2 cellular contexts compared by ENCODE assay signal in genomic region chr6:44304282-44305199, GRCh38.
TF ChIP-seq lines count a peak whose summit lies in the region.

No MANE protein-coding gene starts in this region.

TF ChIP-seq in GM23338, 12 proteins besides CTCF, POLR2A, EP300 and RAD21:
- TF ChIP-seq, protein P1, sequence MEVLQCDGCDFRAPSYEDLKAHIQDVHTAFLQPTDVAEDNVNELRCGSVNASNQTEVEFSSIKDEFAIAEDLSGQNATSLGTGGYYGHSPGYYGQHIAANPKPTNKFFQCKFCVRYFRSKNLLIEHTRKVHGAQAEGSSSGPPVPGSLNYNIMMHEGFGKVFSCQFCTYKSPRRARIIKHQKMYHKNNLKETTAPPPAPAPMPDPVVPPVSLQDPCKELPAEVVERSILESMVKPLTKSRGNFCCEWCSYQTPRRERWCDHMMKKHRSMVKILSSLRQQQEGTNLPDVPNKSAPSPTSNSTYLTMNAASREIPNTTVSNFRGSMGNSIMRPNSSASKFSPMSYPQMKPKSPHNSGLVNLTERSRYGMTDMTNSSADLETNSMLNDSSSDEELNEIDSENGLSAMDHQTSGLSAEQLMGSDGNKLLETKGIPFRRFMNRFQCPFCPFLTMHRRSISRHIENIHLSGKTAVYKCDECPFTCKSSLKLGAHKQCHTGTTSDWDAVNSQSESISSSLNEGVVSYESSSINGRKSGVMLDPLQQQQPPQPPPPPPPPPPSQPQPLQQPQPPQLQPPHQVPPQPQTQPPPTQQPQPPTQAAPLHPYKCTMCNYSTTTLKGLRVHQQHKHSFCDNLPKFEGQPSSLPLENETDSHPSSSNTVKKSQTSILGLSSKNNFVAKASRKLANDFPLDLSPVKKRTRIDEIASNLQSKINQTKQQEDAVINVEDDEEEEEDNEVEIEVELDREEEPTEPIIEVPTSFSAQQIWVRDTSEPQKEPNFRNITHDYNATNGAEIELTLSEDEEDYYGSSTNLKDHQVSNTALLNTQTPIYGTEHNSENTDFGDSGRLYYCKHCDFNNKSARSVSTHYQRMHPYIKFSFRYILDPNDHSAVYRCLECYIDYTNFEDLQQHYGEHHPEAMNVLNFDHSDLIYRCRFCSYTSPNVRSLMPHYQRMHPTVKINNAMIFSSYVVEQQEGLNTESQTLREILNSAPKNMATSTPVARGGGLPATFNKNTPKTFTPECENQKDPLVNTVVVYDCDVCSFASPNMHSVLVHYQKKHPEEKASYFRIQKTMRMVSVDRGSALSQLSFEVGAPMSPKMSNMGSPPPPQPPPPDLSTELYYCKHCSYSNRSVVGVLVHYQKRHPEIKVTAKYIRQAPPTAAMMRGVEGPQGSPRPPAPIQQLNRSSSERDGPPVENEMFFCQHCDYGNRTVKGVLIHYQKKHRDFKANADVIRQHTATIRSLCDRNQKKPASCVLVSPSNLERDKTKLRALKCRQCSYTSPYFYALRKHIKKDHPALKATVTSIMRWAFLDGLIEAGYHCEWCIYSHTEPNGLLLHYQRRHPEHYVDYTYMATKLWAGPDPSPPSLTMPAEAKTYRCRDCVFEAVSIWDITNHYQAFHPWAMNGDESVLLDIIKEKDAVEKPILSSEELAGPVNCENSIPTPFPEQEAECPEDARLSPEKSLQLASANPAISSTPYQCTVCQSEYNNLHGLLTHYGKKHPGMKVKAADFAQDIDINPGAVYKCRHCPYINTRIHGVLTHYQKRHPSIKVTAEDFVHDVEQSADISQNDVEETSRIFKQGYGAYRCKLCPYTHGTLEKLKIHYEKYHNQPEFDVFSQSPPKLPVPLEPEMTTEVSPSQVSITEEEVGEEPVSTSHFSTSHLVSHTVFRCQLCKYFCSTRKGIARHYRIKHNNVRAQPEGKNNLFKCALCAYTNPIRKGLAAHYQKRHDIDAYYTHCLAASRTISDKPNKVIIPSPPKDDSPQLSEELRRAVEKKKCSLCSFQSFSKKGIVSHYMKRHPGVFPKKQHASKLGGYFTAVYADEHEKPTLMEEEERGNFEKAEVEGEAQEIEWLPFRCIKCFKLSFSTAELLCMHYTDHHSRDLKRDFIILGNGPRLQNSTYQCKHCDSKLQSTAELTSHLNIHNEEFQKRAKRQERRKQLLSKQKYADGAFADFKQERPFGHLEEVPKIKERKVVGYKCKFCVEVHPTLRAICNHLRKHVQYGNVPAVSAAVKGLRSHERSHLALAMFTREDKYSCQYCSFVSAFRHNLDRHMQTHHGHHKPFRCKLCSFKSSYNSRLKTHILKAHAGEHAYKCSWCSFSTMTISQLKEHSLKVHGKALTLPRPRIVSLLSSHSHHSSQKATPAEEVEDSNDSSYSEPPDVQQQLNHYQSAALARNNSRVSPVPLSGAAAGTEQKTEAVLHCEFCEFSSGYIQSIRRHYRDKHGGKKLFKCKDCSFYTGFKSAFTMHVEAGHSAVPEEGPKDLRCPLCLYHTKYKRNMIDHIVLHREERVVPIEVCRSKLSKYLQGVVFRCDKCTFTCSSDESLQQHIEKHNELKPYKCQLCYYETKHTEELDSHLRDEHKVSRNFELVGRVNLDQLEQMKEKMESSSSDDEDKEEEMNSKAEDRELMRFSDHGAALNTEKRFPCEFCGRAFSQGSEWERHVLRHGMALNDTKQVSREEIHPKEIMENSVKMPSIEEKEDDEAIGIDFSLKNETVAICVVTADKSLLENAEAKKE (CRISPR knock-in tag; IDR thresholded peaks at IDR 0.05): no peak
- no peak for TF ChIP-seq EZH2phosphoT487 (IDR thresholded peaks at IDR 0.05; ENCODE audit: unreplicated experiment)
- no peak for TF ChIP-seq EZH2 (IDR thresholded peaks at IDR 0.05; ENCODE audit: low read depth, unreplicated experiment)
- no peak for TF ChIP-seq STAT1 (IDR thresholded peaks at IDR 0.05; ENCODE audit: unreplicated experiment)
- no peak for TF ChIP-seq REST (IDR thresholded peaks at IDR 0.05; ENCODE audit: unreplicated experiment)
- no peak for TF ChIP-seq ETS1 (IDR thresholded peaks at IDR 0.05)
- no peak for TF ChIP-seq JUNB (IDR thresholded peaks at IDR 0.05; ENCODE audit: unreplicated experiment)
- TF ChIP-seq CREB1 (CRISPR knock-in tag; IDR thresholded peaks at IDR 0.05; ENCODE audit: low read depth): no peak
- no peak for TF ChIP-seq ZNF331 (CRISPR knock-in tag; IDR thresholded peaks at IDR 0.05; ENCODE audit: low read depth)
- no peak for TF ChIP-seq ZNF114 (CRISPR knock-in tag; IDR thresholded peaks at IDR 0.05)
- no peak for TF ChIP-seq NANOG (IDR thresholded peaks at IDR 0.05; ENCODE audit: borderline replicate concordance)
- TF ChIP-seq POLR2AphosphoS5 (IDR thresholded peaks at IDR 0.05; ENCODE audit: low read depth): no peak

TF ChIP-seq in GM12878, 131 proteins besides CTCF, POLR2A, EP300 and RAD21:
- 0 out of 2 replicates have a peak, but pooled peaks have one; percentile 23 for TF ChIP-seq POLR2AphosphoS5 (IDR thresholded peaks at IDR 0.05; ENCODE audit: low read length)
- no peak for TF ChIP-seq POU2F2 (IDR thresholded peaks at IDR 0.05; ENCODE audit: borderline replicate concordance, low read depth, low read length)
- 0 out of 2 replicates have a peak, but pooled peaks have one; percentile 11 for TF ChIP-seq TCF12 (IDR thresholded peaks at IDR 0.05; ENCODE audit: low read depth, low read length)
- peak; percentile 91 for TF ChIP-seq YY1 (IDR thresholded peaks at IDR 0.05; ENCODE audit: low read depth, low read length)
- no peak for TF ChIP-seq BMI1 (IDR thresholded peaks at IDR 0.05; ENCODE audit: borderline replicate concordance)
- TF ChIP-seq SMC3 (IDR thresholded peaks at IDR 0.05; ENCODE audit: borderline replicate concordance, low read length): peak; percentile 71; the same call in 1 of the 2 replicates
- TF ChIP-seq MYC (IDR thresholded peaks at IDR 0.05; ENCODE audit: insufficient read depth, insufficient read length, insufficient replicate concordance, low read length, severe bottlenecking): no peak
- TF ChIP-seq MEF2A (IDR thresholded peaks at IDR 0.05; ENCODE audit: insufficient read depth, low read depth, low read length): no peak
- TF ChIP-seq FOXM1 (IDR thresholded peaks at IDR 0.05; ENCODE audit: low read depth, low read length): no peak
